17 cellular contexts compared by ENCODE assay signal in the genomic region with DNA sequence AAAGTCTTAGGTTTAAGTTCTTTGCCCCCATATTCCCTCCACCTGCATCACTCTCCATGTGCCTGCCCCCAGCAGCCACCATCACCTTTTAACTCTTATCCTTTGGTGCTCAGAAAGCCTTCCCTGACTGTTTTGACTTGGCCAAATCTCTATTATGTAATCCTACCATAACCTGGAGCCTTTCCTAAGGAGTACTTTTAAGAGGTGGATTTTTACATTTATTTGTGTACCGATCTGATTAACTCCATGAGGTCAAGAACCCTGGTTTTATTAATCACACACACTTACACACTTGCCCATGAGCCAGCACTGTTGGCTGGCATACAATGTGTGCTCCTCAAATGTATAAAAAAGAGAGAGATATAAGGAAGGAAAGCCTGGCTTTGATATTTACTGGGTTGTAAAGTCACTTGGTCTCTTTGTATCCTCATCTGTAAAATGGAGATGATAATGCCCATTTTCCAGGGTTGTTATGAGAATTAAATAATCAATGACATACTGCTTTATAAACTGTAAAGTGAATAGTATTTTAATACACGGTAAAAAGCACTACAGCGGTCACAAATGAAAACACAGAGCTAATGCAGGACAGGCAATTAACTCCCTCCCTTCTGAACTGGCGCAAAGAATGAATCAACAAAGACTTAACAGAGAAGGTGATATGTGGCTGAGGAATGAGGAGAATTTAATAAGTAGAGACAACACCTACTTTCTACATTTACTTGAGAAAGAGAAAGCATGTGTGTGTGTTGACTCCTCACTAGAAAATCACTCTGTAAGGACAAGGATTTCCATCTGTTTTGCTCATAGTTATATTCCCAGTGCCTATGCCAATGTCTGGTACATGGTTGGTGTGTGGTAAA. TPM values are rescaled to one million over a fixed set of nuclear protein-coding genes. Genes with fewer than 3 reads are reported as not detected.
DNase-seq lines count a peak whose midpoint lies in the region; ATAC-seq, FAIRE-seq and TF ChIP-seq lines count a peak whose summit lies in the region.
"Had no signal": no experiment of that assay in that cellular context is flagged by ENCODE, and none has a peak within 500 bp of the region (broad histone marks: within the 10 kb centered on the region; RNA-seq: fewer than 3 reads in every experiment).

No MANE protein-coding gene starts in this region.

- H3K27me3 ChIP-seq in parathyroid adenoma (ENCODE audit: control insufficient read depth, insufficient read depth, low read length), result no peaks in the 10 kb centered on the region

- H3K4me3 Mint-ChIP-seq in effector memory CD8-positive, alpha-beta T cell, result no peak overlapping the region
- H3K4me3 Mint-ChIP-seq: CD14-positive monocyte, IgD-negative memory B cell had no signal

- no peak overlapping the region for H3K27ac Mint-ChIP-seq in effector memory CD8-positive, alpha-beta T cell
- H3K27ac Mint-ChIP-seq: CD14-positive monocyte, IgD-negative memory B cell had no signal

- intact Hi-C loops in kidney (cut with DNase I), result no loop called here

- H3K36me3 ChIP-seq in parathyroid adenoma (ENCODE audit: control insufficient read depth, insufficient read depth, low read length) (no peaks in the 10 kb centered on the region), kidney (ENCODE audit: control insufficient read depth in 1 of 2, insufficient read depth in 2 of 2, low read length in 2 of 2) (no peaks in the 10 kb centered on the region)

- ATAC-seq in GM18517 (IDR thresholded peaks at IDR 0.05; ENCODE audit: unreplicated experiment), result no peak
- ATAC-seq in effector memory CD8-positive, alpha-beta T cell (replicated peaks), result no peak
- ATAC-seq: Panc1 had no signal

- H3K9ac ChIP-seq in parathyroid adenoma (no peak overlapping the region), kidney (ENCODE audit: low read length in 2 of 2) (no peak overlapping the region)

- H3K4me3 ChIP-seq in epithelial cell of esophagus (ENCODE audit: low read length) (no peak overlapping the region), parathyroid adenoma (ENCODE audit: low read depth, low read length) (no peak overlapping the region), kidney (ENCODE audit: low read length in 2 of 2) (no peak overlapping the region)

- H3K4me1 ChIP-seq in parathyroid adenoma, result peaks cover 28% of the 10 kb centered on the region
- H3K4me1 ChIP-seq in kidney (ENCODE audit: control insufficient read depth in 1 of 2, insufficient read depth in 1 of 2, low read depth in 1 of 2, low read length in 2 of 2), result no peaks in the 10 kb centered on the region

- no peaks in the 10 kb centered on the region for H3K9me3 ChIP-seq in parathyroid adenoma (ENCODE audit: control insufficient read depth, low read length)
- H3K9me3 ChIP-seq in kidney (ENCODE audit: control insufficient read depth in 1 of 2, low read length in 2 of 2), result no peaks in the 10 kb centered on the region

- H3K4me2 ChIP-seq in parathyroid adenoma (ENCODE audit: low read length), result no peak overlapping the region

- FAIRE-seq in kidney (lab: Jason Lieb, UNC), result no peak

- no peaks in the 10 kb centered on the region for H3K9me3 Mint-ChIP-seq in effector memory CD8-positive, alpha-beta T cell

- TF ChIP-seq CTCF in epithelial cell of esophagus (IDR thresholded peaks at IDR 0.05; ENCODE audit: insufficient read depth, low read depth, low read length, missing control alignments) (no peak), parathyroid adenoma (IDR thresholded peaks at IDR 0.05) (no peak), kidney (IDR thresholded peaks at IDR 0.05; ENCODE audit: borderline replicate concordance, extremely low read depth, insufficient read depth) (no peak)

- H3K4me1 Mint-ChIP-seq in effector memory CD8-positive, alpha-beta T cell (ENCODE audit: low read depth in 2 of 2), result no peaks in the 10 kb centered on the region
- H3K4me1 Mint-ChIP-seq: CD14-positive monocyte, IgD-negative memory B cell had no signal

- H3K27ac ChIP-seq in parathyroid adenoma, result peak overlapping the region; percentile 16
- no peak overlapping the region for H3K27ac ChIP-seq in kidney (ENCODE audit: low read depth in 2 of 2, low read length in 2 of 2)

- H2AFZ ChIP-seq in parathyroid adenoma, result peak overlapping the region; percentile 21

- H3K79me2 ChIP-seq in parathyroid adenoma, result peaks cover 16% of the 10 kb centered on the region

- DNase-seq in A172 (ENCODE audit: low spot score) (peak; percentile 57), NCI-H226 (peak; percentile 7), epithelial cell of esophagus (ENCODE audit: low read depth) (peak; percentile 61), kidney (no peak)
- no peak for DNase-seq in stimulated activated CD4-positive, alpha-beta T cell treated with anti-CD3 and anti-CD28 coated beads, Interleukin-2, amount 100 ng/mL, for 48 hours
- no peak for DNase-seq in effector memory CD8-positive, alpha-beta T cell
- DNase-seq: COR-L47, NCI-H146, NCI-H446, NCI-H748 treated with DMSO at 0.1 percent for 48 hours, SHP77 treated with DMSO at 0.1 percent for 48 hours had no signal

- peaks cover 0 to 12% of the 10 kb centered on the region in 2 donors for H3K27me3 Mint-ChIP-seq in effector memory CD8-positive, alpha-beta T cell
- H3K27me3 Mint-ChIP-seq: IgD-negative memory B cell had no signal

- no peaks in the 10 kb centered on the region for H3K36me3 Mint-ChIP-seq in effector memory CD8-positive, alpha-beta T cell (ENCODE audit: insufficient read depth)
- H3K36me3 Mint-ChIP-seq: CD14-positive monocyte had no signal

RNA-seq across cellular contexts. Expression of gene ATP13A4, which starts 45.4 kb away (rescaled TPM):
- not detected in 2 replicates for total RNA-seq in A172 (2014; rRNA removed; shearing (Covaris generic))
- 3.7 TPM for total RNA-seq in kidney
- polyA plus RNA-seq in kidney (ENCODE audit: insufficient read depth, low read depth, low replicate concordance), result 0.49 TPM
- total RNA-seq: A673 had no signal

Comparison
In these comparisons a context has a peak if more than half of its experiments do, and no peak if none do; other contexts are left out.
1. DNase-seq: peak in A172 (single experiment), NCI-H226 (single experiment) and epithelial cell of esophagus (single experiment); none in kidney (single experiment), stimulated activated CD4-positive, alpha-beta T cell treated with anti-CD3 and anti-CD28 coated beads, Interleukin-2, amount 100 ng/mL, for 48 hours (0 of 2) and effector memory CD8-positive, alpha-beta T cell (0 of 3).